In genomic region chr7:30276203-30276900, GRCh38 we compare ENCODE assay signal across 8 cellular contexts. TPM values are rescaled to one million over a fixed set of nuclear protein-coding genes. Genes with fewer than 3 reads are reported as not detected.
DNase-seq lines count a peak whose midpoint lies in the region; ATAC-seq and TF ChIP-seq lines count a peak whose summit lies in the region.

No MANE protein-coding gene starts in this region.

- H3K27me3 ChIP-seq in IMR-90 (ENCODE audit: control insufficient read depth, insufficient read depth, low read length) = peaks cover 23% of the 10 kb centered on the region
- H3K27me3 ChIP-seq in hepatocyte = no peaks in the 10 kb centered on the region
- no peaks in the 10 kb centered on the region for H3K27me3 ChIP-seq in spleen (replicated peaks in 1 of 7)

- H4K20me1 ChIP-seq in IMR-90 (ENCODE audit: insufficient read depth, low read length) = no peaks in the 10 kb centered on the region
- H4K20me1 ChIP-seq in hepatocyte (ENCODE audit: insufficient read depth, poor library complexity, severe bottlenecking) = no peaks in the 10 kb centered on the region

- no peaks in the 10 kb centered on the region for H3K36me3 ChIP-seq in IMR-90 (ENCODE audit: control insufficient read depth, insufficient read depth, low read length)
- no peaks in the 10 kb centered on the region for H3K36me3 ChIP-seq in hepatocyte (replicated peaks; ENCODE audit: insufficient read depth, low read depth)
- H3K36me3 ChIP-seq in spleen = no peaks in the 10 kb centered on the region

- no peaks in the 10 kb centered on the region for H3K79me1 ChIP-seq in IMR-90 (ENCODE audit: low read depth in 1 of 2, low read length in 2 of 2)

- CTCF ChIA-PET in IMR-90 (lab: Yijun Ruan, JAX) = interaction anchor here (0.8 to 1.7 kb wide), 6 partner anchors 24 to 288 kb away, joined by 3 to 5 read pairs (median 4); no protein-coding TSS in a partner anchor

- no peak for DNase-seq in GM12864 (ENCODE audit: low read depth)
- DNase-seq in IMR-90 = peak; percentile 62
- DNase-seq in anterior cingulate cortex (lab: John Stamatoyannopoulos, UW) = peak in 45 of 58 donors; percentile 7 to 76 (median 31)
- peak; percentile 77 for DNase-seq in hepatocyte (ENCODE audit: low spot score)
- no peak for DNase-seq in spleen

- POLR2A ChIA-PET in IMR-90 (lab: Charles Lee; ENCODE audit: unreplicated experiment) = no interaction called here

- H3K9me1 ChIP-seq in IMR-90 (ENCODE audit: insufficient read depth, low read length) = no peaks in the 10 kb centered on the region

- H3K4ac ChIP-seq in IMR-90 (ENCODE audit: low read depth, low read length) = no peak overlapping the region

- H2BK15ac ChIP-seq in IMR-90 (ENCODE audit: low read depth, low read length) = no peak overlapping the region

- in situ Hi-C loops in IMR-90 (cut with MboI; ENCODE audit: low sequenced_read_pairs) = loop anchor here (5.0 to 10.0 kb wide), 3 partner anchors 112 to 286 kb away; no protein-coding TSS in a partner anchor

- no peak overlapping the region for H3K14ac ChIP-seq in IMR-90 (replicated peaks; ENCODE audit: low read depth, low read length)

- H3K9me2 ChIP-seq in hepatocyte (replicated peaks; ENCODE audit: insufficient read depth) = no peaks in the 10 kb centered on the region

- no peak overlapping the region for H2AK9ac ChIP-seq in IMR-90 (replicated peaks; ENCODE audit: low read depth, low read length, poor library complexity)

- no peak overlapping the region for H2BK5ac ChIP-seq in IMR-90 (ENCODE audit: low read depth, low read length, poor library complexity, severe bottlenecking)

- no peak overlapping the region for H2AFZ ChIP-seq in IMR-90 (replicated peaks; ENCODE audit: low read length, poor library complexity)
- H2AFZ ChIP-seq in hepatocyte = no peak overlapping the region

- no peak overlapping the region for H3K18ac ChIP-seq in IMR-90 (ENCODE audit: low read depth, low read length)

- H3K9ac ChIP-seq in IMR-90 (ENCODE audit: low read depth, low read length) = no peak overlapping the region

- no peak overlapping the region for H4K8ac ChIP-seq in IMR-90 (ENCODE audit: low read depth in 2 of 2, low read length in 2 of 2)

- H3K4me2 ChIP-seq in IMR-90 (ENCODE audit: low read depth, low read length) = no peak overlapping the region
- no peak overlapping the region for H3K4me2 ChIP-seq in hepatocyte

- H3K27ac ChIP-seq in 22Rv1 (no peak overlapping the region), IMR-90 (ENCODE audit: insufficient read depth, low read length) (no peak overlapping the region), hepatocyte (no peak overlapping the region), spleen (no peak overlapping the region)

- WGBS in IMR-90 (ENCODE audit: extremely low coverage in 2 of 2, insufficient read length in 1 of 2), 2 experiments = 92% methylated on average over 2 of the region's 9 CpGs; no CpG with 5 or more reads in 1 of the 2 experiments
- WGBS in hepatocyte (ENCODE audit: low lambda C conversion rate, missing lambda C conversion rate) = 88% methylated on average over 9 of the region's 9 CpGs
- WGBS in spleen, 5 donors = 78 to 94% (median 83%) methylated on average over 9 of the region's 9 CpGs

- dilution Hi-C loops in IMR-90 (cut with HindIII; ENCODE audit: low sequenced_read_pairs, unreplicated experiment) = no loop called here

- TF ChIP-seq POLR2A in IMR-90 (IDR thresholded peaks at IDR 0.05; ENCODE audit: low read depth, low read length) = no peak
- TF ChIP-seq POLR2A in spleen (IDR thresholded peaks at IDR 0.05) = no peak

- no peak overlapping the region for H3K56ac ChIP-seq in IMR-90 (ENCODE audit: extremely low read depth, insufficient read depth, low read length)

- intact Hi-C loops in IMR-90 (cut with micrococcal nuclease) = loop anchor here (1.0 to 10.0 kb wide), 3 partner anchors 137 to 288 kb away; partner anchors contain the start of gene GGCT
- intact Hi-C loops in spleen (cut with DNase I; ENCODE audit: low total_unique reads) = loop anchor here (5.0 to 10.0 kb wide), 3 partner anchors 112 to 291 kb away; no protein-coding TSS in a partner anchor

- H4K91ac ChIP-seq in IMR-90 (ENCODE audit: insufficient read depth, low read depth, low read length) = no peak overlapping the region

- no peak overlapping the region for H2BK20ac ChIP-seq in IMR-90 (ENCODE audit: low read depth, low read length)

- H3K79me2 ChIP-seq in hepatocyte = no peaks in the 10 kb centered on the region

- no peak overlapping the region for H4K5ac ChIP-seq in IMR-90 (ENCODE audit: low read depth, low read length)

- peak; percentile 86 for TF ChIP-seq RAD21 in IMR-90 (IDR thresholded peaks at IDR 0.05; ENCODE audit: low read length)

- H3K23ac ChIP-seq in IMR-90 (ENCODE audit: low read depth, low read length) = no peak overlapping the region

- TF ChIP-seq CTCF in 22Rv1 (IDR thresholded peaks at IDR 0.05) (peak; percentile 81), GM12864 (IDR thresholded peaks at IDR 0.05; ENCODE audit: low read depth, low read length, missing control alignments) (peak; percentile 85), IMR-90 (conservative IDR thresholded peaks at IDR 0.05; ENCODE audit: low read depth, low read length) (peak; percentile 76), hepatocyte (IDR thresholded peaks at IDR 0.05; ENCODE audit: poor library complexity) (peak; percentile 66), spleen (IDR thresholded peaks at IDR 0.05 in 8 of 11, conservative IDR thresholded peaks at IDR 0.05 in 3 of 11) (peak in 9 of 11 experiments; percentile 36 to 69 (median 57))

- H2BK120ac ChIP-seq in IMR-90 (ENCODE audit: low read depth, low read length) = no peak overlapping the region

- no peak overlapping the region for H2AK5ac ChIP-seq in IMR-90 (ENCODE audit: low read depth, low read length)

- H3K9me3 ChIP-seq in IMR-90 (ENCODE audit: control insufficient read depth, insufficient read depth, low read length) (no peaks in the 10 kb centered on the region), hepatocyte (ENCODE audit: low read depth) (no peaks in the 10 kb centered on the region), spleen (no peaks in the 10 kb centered on the region)

- H3K4me1 ChIP-seq in IMR-90 (ENCODE audit: control insufficient read depth, insufficient read depth, low read length) = no peaks in the 10 kb centered on the region
- H3K4me1 ChIP-seq in hepatocyte (ENCODE audit: insufficient read depth) = peaks cover 7% of the 10 kb centered on the region
- H3K4me1 ChIP-seq in spleen = peaks cover 0 to 32% (median 12%) of the 10 kb centered on the region in 6 donors

- no TSS peak for BruUV-seq in IMR-90 (replicated peaks; lab: Mats Ljungman, UMichigan)

- no peak overlapping the region for H3K4me3 ChIP-seq in GM12864 (ENCODE audit: low read depth, low read length)
- no peak overlapping the region for H3K4me3 ChIP-seq in IMR-90 (ENCODE audit: insufficient read depth, low read depth, low read length)
- no peak overlapping the region for H3K4me3 ChIP-seq in hepatocyte
- no peak overlapping the region for H3K4me3 ChIP-seq in spleen

- ATAC-seq in IMR-90 (ENCODE audit: low read depth) (peak; percentile 94), SK-N-SH treated with all-trans-retinoic acid at 6 μM for 48 hours (peak; percentile 98), HG03135 (IDR thresholded peaks at IDR 0.05; ENCODE audit: unreplicated experiment) (no peak)

TF ChIP-seq in IMR-90, 13 proteins besides CTCF, POLR2A, EP300 and RAD21:
- peak; percentile 84 for TF ChIP-seq SMC3 (IDR thresholded peaks at IDR 0.05; ENCODE audit: low read depth, low read length)
- TF ChIP-seq CHD1 (IDR thresholded peaks at IDR 0.05; ENCODE audit: low read depth, low read length) = no peak

TF ChIP-seq in SK-N-SH treated with all-trans-retinoic acid at 6 μM for 48 hours, 23 proteins besides CTCF, POLR2A, EP300 and RAD21 (continues in another document):
- TF ChIP-seq ZFP3 (CRISPR knock-in tag; IDR thresholded peaks at IDR 0.05) = no peak
- no peak for TF ChIP-seq ZFP30 (CRISPR knock-in tag; IDR thresholded peaks at IDR 0.05)
- no peak for TF ChIP-seq SNAI2 (CRISPR knock-in tag; IDR thresholded peaks at IDR 0.05)
- TF ChIP-seq, protein P1, sequence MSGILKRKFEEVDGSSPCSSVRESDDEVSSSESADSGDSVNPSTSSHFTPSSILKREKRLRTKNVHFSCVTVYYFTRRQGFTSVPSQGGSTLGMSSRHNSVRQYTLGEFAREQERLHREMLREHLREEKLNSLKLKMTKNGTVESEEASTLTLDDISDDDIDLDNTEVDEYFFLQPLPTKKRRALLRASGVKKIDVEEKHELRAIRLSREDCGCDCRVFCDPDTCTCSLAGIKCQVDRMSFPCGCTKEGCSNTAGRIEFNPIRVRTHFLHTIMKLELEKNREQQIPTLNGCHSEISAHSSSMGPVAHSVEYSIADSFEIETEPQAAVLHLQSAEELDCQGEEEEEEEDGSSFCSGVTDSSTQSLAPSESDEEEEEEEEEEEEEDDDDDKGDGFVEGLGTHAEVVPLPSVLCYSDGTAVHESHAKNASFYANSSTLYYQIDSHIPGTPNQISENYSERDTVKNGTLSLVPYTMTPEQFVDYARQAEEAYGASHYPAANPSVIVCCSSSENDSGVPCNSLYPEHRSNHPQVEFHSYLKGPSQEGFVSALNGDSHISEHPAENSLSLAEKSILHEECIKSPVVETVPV (CRISPR knock-in tag; IDR thresholded peaks at IDR 0.05) = no peak
- TF ChIP-seq POU6F1 (CRISPR knock-in tag; IDR thresholded peaks at IDR 0.05; ENCODE audit: borderline replicate concordance, low read depth) = no peak
- TF ChIP-seq TCF4 (CRISPR knock-in tag; IDR thresholded peaks at IDR 0.05; ENCODE audit: borderline replicate concordance) = no peak
- TF ChIP-seq ZNF565 (CRISPR knock-in tag; conservative IDR thresholded peaks at IDR 0.05; ENCODE audit: low read depth) = no peak
- no peak for TF ChIP-seq ZC3H10 (CRISPR knock-in tag; IDR thresholded peaks at IDR 0.05)
- TF ChIP-seq RARB (CRISPR knock-in tag; IDR thresholded peaks at IDR 0.05) = no peak
- TF ChIP-seq ESRRG (CRISPR knock-in tag; IDR thresholded peaks at IDR 0.05) = no peak

RNA-seq across cellular contexts. Expression of gene ZNRF2, which starts 8.0 kb away (rescaled TPM):
- 0.54 and 0.83 TPM in 2 replicates for total RNA-seq in IMR-90 (2012; rRNA removed)
- 0.31 and 0.33 TPM in 2 replicates for polyA plus RNA-seq in IMR-90 (2012; rRNA removed)
- polyA plus RNA-seq in IMR-90 (2012; cell fraction: cytosol; rRNA removed) = 0.12 and 0.34 TPM in 2 replicates
- 0.34 and 0.36 TPM in 2 replicates for polyA plus RNA-seq in IMR-90 (2012; cell fraction: nucleus; rRNA removed; ENCODE audit: low replicate concordance)
- total RNA-seq in hepatocyte = 17.7 and 18.8 TPM in 2 replicates
- 11.0 and 11.7 TPM in 2 replicates for polyA plus RNA-seq in hepatocyte
- total RNA-seq in spleen = 10 to 100 TPM; 27.1 to 42.5 (median 29.4) TPM
- 1 to 10 TPM; 6.8 to 9.1 (median 8.8) TPM for polyA plus RNA-seq in spleen

Comparison
In these comparisons a context has a peak if more than half of its experiments do, and no peak if none do; other contexts are left out.
1. DNase-seq: peak in IMR-90 (single experiment), anterior cingulate cortex (45 of 58) and hepatocyte (single experiment); none in GM12864 (single experiment) and spleen (single experiment).
2. RNA of gene ZNRF2, which starts 8.0 kb away (total RNA-seq): 27.1 to 42.5 TPM in spleen and 17.7 to 18.8 TPM in hepatocyte; 0.54 to 0.83 TPM in IMR-90; every median in the first group is over 10 times any median in the second.
3. Peak in every context shown above with its lines, with median percentiles within 50 percentile points of each other: CTCF ChIP-seq.